Comparison of ENCODE assay signal across 21 cellular contexts in the genomic region with DNA sequence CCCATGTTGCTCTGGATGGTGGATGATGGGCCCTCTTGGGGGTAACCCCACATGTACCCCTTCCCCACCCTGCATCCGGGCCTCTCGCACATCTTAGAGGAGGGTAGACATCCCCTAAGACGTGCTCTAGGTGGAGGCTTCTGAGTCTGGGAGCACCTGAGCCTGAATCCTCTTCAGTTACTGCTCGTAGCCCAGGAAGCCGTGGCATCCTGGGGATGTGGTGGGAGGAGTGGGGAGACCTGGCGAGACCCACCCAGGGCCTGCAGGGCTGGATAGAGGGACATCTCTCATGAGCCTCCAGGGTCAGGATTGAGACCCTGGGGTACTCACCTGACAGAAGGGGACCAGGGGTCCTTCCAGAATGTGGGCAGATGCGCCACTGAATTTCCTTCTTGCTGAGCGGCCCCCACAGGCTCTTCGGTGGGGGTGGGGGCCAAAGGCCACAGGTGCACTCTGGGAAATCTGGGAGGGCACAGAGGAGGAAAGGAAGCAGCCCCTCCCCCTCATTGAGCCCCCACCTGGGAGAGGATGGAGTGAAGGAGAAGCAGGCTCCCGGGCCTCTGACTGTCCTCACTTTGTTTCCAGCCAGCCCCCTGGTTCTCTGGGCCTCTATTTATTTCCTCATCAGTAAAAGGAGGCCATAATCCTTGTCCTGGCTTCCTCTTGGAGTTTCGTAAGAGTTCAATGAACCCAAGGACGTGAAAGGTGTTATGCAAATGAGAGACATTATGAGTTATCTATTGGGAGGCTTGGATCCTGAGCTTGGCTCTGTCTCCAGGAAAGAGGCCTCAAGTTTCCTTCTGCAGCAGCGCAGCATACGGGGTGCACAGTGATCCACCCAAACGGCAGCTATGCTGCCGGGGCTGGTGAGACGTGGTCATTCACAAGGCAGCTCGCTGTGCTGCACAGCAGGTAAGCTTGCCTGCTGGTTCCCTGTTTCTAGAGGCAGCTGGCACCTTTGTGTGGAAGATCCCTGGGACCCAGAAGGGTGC. TPM values are rescaled to one million over a fixed set of nuclear protein-coding genes. Genes with fewer than 3 reads are reported as not detected.
DNase-seq lines count a peak whose midpoint lies in the region.
"Had no signal": no experiment of that assay in that cellular context is flagged by ENCODE, and none has a peak within 500 bp of the region (broad histone marks: within the 10 kb centered on the region; RNA-seq: fewer than 3 reads in every experiment).

No MANE protein-coding gene starts in this region.

- H3K27ac Mint-ChIP-seq in T-helper 2 cell treated with Interferon-gamma antibody and Interleukin-4, amounts not matched to agents 5 μg/mL and 100 μg/mL, for 36 hours, result no peak overlapping the region
- H3K27ac Mint-ChIP-seq: activated naive CD4-positive, alpha-beta T cell treated with anti-CD3 and anti-CD28 coated beads, Interleukin-2, amount 50 U/mL, for 72 hours; naive thymus-derived CD8-positive, alpha-beta T cell; progenitor cell of endocrine pancreas; stimulated activated naive CD8-positive, alpha-beta T cell treated with anti-CD3 and anti-CD28 coated beads, Interleukin-15, Interleukin-2, amounts not matched to agents 100 ng/mL and 50 ng/mL, for 24 hours had no signal

- no peak overlapping the region for H3K4me3 Mint-ChIP-seq in T-helper 2 cell treated with Interferon-gamma antibody and Interleukin-4, amounts not matched to agents 5 μg/mL and 100 μg/mL, for 36 hours
- H3K4me3 Mint-ChIP-seq: naive thymus-derived CD8-positive, alpha-beta T cell; stimulated activated naive CD8-positive, alpha-beta T cell treated with anti-CD3 and anti-CD28 coated beads, Interleukin-15, Interleukin-2, amounts not matched to agents 100 ng/mL and 50 ng/mL, for 24 hours had no signal

- no peaks in the 10 kb centered on the region for H3K27me3 Mint-ChIP-seq in T-helper 2 cell treated with Interferon-gamma antibody and Interleukin-4, amounts not matched to agents 5 μg/mL and 100 μg/mL, for 36 hours (ENCODE audit: low read depth)
- H3K27me3 Mint-ChIP-seq: naive thymus-derived CD8-positive, alpha-beta T cell; stimulated activated naive CD8-positive, alpha-beta T cell treated with anti-CD3 and anti-CD28 coated beads, Interleukin-15, Interleukin-2, amounts not matched to agents 100 ng/mL and 50 ng/mL, for 24 hours had no signal

- H3K9me3 Mint-ChIP-seq in T-helper 2 cell treated with Interferon-gamma antibody and Interleukin-4, amounts not matched to agents 5 μg/mL and 100 μg/mL, for 36 hours, result no peaks in the 10 kb centered on the region
- H3K9me3 Mint-ChIP-seq: activated naive CD4-positive, alpha-beta T cell treated with anti-CD3 and anti-CD28 coated beads, Interleukin-2, amount 50 U/mL, for 72 hours; naive thymus-derived CD8-positive, alpha-beta T cell; stimulated activated naive CD8-positive, alpha-beta T cell treated with anti-CD3 and anti-CD28 coated beads, Interleukin-15, Interleukin-2, amounts not matched to agents 100 ng/mL and 50 ng/mL, for 24 hours had no signal

- no peaks in the 10 kb centered on the region for H3K4me1 Mint-ChIP-seq in T-helper 2 cell treated with Interferon-gamma antibody and Interleukin-4, amounts not matched to agents 5 μg/mL and 100 μg/mL, for 36 hours (ENCODE audit: low read depth)
- H3K4me1 Mint-ChIP-seq: naive thymus-derived CD8-positive, alpha-beta T cell had no signal

- H3K27ac ChIP-seq in epithelial cell of prostate, result no peak overlapping the region

- peak; percentile 32 for DNase-seq in SIG-M5 treated with dmso at 0.1 percent for 504 hours (lab: John Stamatoyannopoulos, UW; ENCODE audit: unreplicated experiment)
- no peak for DNase-seq in SIG-M5 (lab: John Stamatoyannopoulos, UW)
- DNase-seq in NOMO-1 (lab: John Stamatoyannopoulos, UW; ENCODE audit: unreplicated experiment in 2 of 2), result peak; percentile 49 to 52
- DNase-seq in epithelial cell of prostate (ENCODE audit: low read depth, low spot score), result peak; percentile 3
- DNase-seq in renal cortical epithelial cell (ENCODE audit: low read depth), result peak; percentile 76
- DNase-seq in H4 (ENCODE audit: low spot score), result no peak
- DNase-seq in T-helper 2 cell treated with Interferon-gamma antibody and Interleukin-4, amounts not matched to agents 5 μg/mL and 100 μg/mL, for 36 hours (ENCODE audit: low spot score), result no peak
- DNase-seq in UCSD-AML1 (lab: John Stamatoyannopoulos, UW; ENCODE audit: unreplicated experiment), result no peak
- DNase-seq: activated CD4-positive, alpha-beta T cell treated with anti-CD3 and anti-CD28 coated beads, Interleukin-2, amount 50 U/mL, for 1 hour; activated T-cell treated with anti-CD3 and anti-CD28 coated beads, Interleukin-2, amount 50 U/mL, for 1 hour; effector CD4-positive, alpha-beta T cell; naive thymus-derived CD8-positive, alpha-beta T cell; SHP77 treated with DMSO at 0.1 percent for 48 hours; stimulated activated CD4-positive, alpha-beta T cell treated with anti-CD3 and anti-CD28 coated beads, Interleukin-12 subunit alpha, Interleukin-12 subunit beta, amount 100 ng/mL, for 4 hours; T-helper 9 cell had no signal

- H3K36me3 Mint-ChIP-seq in T-helper 2 cell treated with Interferon-gamma antibody and Interleukin-4, amounts not matched to agents 5 μg/mL and 100 μg/mL, for 36 hours (ENCODE audit: low read depth), result no peaks in the 10 kb centered on the region
- H3K36me3 Mint-ChIP-seq: activated naive CD4-positive, alpha-beta T cell treated with anti-CD3 and anti-CD28 coated beads, Interleukin-2, amount 50 U/mL, for 72 hours; naive thymus-derived CD8-positive, alpha-beta T cell had no signal

RNA-seq across cellular contexts. Expression of gene KCNJ4, which starts 31.2 kb away (rescaled TPM):
- total RNA-seq in renal cortical epithelial cell, result not detected in 2 replicates
- total RNA-seq in H4 (2014; rRNA removed; shearing (Covaris generic)), result 0.60 and 1.1 TPM in 2 replicates
- total RNA-seq: activated naive CD4-positive, alpha-beta T cell treated with anti-CD3 and anti-CD28 coated beads, Interleukin-2, amount 50 U/mL, for 72 hours; breast epithelium; lung; naive thymus-derived CD8-positive, alpha-beta T cell; urinary bladder had no signal

RNA-seq across cellular contexts. Expression of gene KDELR3, which starts 44.1 kb away (rescaled TPM):
- 34.2 and 73.5 TPM in 2 replicates for total RNA-seq in renal cortical epithelial cell
- total RNA-seq in H4 (2014; rRNA removed; shearing (Covaris generic)), result 52.2 and 72.8 TPM in 2 replicates
- total RNA-seq: naive thymus-derived CD8-positive, alpha-beta T cell had no signal

Comparison
In these comparisons a context has a peak if more than half of its experiments do, and no peak if none do; other contexts are left out.
1. DNase-seq: peak in SIG-M5 treated with dmso at 0.1 percent for 504 hours (single experiment), NOMO-1 (2 of 2), epithelial cell of prostate (single experiment) and renal cortical epithelial cell (single experiment); none in SIG-M5 (single experiment), H4 (single experiment), T-helper 2 cell treated with Interferon-gamma antibody and Interleukin-4, amounts not matched to agents 5 μg/mL and 100 μg/mL, for 36 hours (single experiment) and UCSD-AML1 (single experiment).